Comparison of ENCODE assay signal across 8 cellular contexts in the genomic region with DNA sequence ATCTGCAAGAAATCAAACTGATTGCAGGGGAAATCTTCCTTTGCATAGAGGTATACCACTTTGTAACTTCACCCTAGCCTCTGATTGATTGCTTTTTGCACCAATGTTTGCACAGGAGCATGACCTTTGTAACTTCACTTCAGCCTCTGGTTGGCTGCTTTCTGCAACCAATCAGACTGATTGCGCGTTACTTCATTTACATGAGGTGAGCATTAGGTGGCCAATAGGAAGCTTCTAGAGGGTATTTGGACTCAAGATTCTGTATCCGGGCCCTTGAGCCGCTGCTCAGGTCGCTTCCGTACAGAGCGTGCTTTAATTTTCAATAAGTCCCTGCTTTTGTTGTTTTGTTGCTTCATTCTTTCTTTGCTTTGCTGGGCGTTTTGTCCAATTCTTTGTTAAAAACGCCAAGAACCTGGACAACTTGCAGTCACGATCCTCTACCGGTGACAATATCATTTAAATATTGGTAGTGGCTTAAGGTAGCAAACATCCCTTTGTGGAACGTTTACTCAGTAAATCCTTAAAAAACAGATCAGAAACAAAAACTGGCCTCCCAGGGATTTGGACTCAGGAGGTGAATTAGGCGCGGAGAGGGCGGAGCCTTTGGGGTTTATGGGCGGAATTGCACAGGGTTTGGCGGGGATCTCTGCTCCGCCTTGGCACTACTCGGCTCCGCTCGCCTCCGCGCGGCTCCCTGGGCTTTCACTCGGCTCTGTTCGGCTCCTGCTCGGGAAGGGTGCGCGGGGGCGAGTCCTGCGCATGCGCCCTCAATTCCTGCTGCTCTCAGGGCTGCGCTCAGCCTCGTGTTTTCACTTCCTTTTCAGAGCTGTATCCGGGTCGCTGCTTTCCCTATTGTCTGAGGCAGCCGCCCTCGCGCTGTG. TPM values are rescaled to one million over a fixed set of nuclear protein-coding genes. Genes with fewer than 3 reads are reported as not detected.
DNase-seq lines count a peak whose midpoint lies in the region; FAIRE-seq and TF ChIP-seq lines count a peak whose summit lies in the region.

A gene with protein sequence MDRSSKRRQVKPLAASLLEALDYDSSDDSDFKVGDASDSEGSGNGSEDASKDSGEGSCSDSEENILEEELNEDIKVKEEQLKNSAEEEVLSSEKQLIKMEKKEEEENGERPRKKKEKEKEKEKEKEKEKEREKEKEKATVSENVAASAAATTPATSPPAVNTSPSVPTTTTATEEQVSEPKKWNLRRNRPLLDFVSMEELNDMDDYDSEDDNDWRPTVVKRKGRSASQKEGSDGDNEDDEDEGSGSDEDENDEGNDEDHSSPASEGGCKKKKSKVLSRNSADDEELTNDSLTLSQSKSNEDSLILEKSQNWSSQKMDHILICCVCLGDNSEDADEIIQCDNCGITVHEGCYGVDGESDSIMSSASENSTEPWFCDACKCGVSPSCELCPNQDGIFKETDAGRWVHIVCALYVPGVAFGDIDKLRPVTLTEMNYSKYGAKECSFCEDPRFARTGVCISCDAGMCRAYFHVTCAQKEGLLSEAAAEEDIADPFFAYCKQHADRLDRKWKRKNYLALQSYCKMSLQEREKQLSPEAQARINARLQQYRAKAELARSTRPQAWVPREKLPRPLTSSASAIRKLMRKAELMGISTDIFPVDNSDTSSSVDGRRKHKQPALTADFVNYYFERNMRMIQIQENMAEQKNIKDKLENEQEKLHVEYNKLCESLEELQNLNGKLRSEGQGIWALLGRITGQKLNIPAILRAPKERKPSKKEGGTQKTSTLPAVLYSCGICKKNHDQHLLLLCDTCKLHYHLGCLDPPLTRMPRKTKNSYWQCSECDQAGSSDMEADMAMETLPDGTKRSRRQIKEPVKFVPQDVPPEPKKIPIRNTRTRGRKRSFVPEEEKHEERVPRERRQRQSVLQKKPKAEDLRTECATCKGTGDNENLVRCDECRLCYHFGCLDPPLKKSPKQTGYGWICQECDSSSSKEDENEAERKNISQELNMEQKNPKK (plus strand): TSS at position 812 of the 881 bp plus-strand sequence. CDS start 452 bp downstream, outside the sequence.

- H3K4me1 Mint-ChIP-seq in activated naive CD4-positive, alpha-beta T cell treated with anti-CD3 and anti-CD28 coated beads for 36 hours (ENCODE audit: low read depth) = peaks cover 31% of the 10 kb centered on the region

- peak within 1 kb of the TSS; percentile 86 for H2AFZ ChIP-seq in neuronal stem cell (ENCODE audit: low read length)

- H3K36me3 ChIP-seq in neuronal stem cell (replicated peaks in 1 of 2; ENCODE audit: control insufficient read depth in 2 of 2, insufficient read depth in 2 of 2, low read length in 2 of 2) = peaks cover 0 to 33% of the 10 kb centered on the region in 2 donors

- H3K14ac ChIP-seq in neuronal stem cell (ENCODE audit: low read length) = no peak within 1 kb of the TSS

- H3K27ac ChIP-seq in neuronal stem cell (replicated peaks; ENCODE audit: low read length) = peak within 1 kb of the TSS; percentile 86

- peak within 1 kb of the TSS; percentile 75 for H3K9ac ChIP-seq in neuronal stem cell (ENCODE audit: low read depth, low read length, poor library complexity)

- intact Hi-C loops in activated naive CD4-positive, alpha-beta T cell treated with anti-CD3 and anti-CD28 coated beads for 36 hours (cut with micrococcal nuclease) = loop anchor here (1.0 to 10.0 kb wide), 3 partner anchors 33 to 1713 kb away; a partner anchor contains a TSS

- peak within 1 kb of the TSS; percentile 65 for H3K4me3 ChIP-seq in HFF-Myc (replicated peaks; ENCODE audit: low read depth, low read length)
- peak within 1 kb of the TSS; percentile 64 to 96 for H3K4me3 ChIP-seq in neuronal stem cell (ENCODE audit: low read length in 2 of 2)

- H3K23ac ChIP-seq in neuronal stem cell (ENCODE audit: low read depth, low read length, poor library complexity) = no peak within 1 kb of the TSS

- no peak within 1 kb of the TSS for H2BK12ac ChIP-seq in neuronal stem cell (ENCODE audit: low read length)

- H3K4me3 Mint-ChIP-seq in activated naive CD4-positive, alpha-beta T cell treated with anti-CD3 and anti-CD28 coated beads for 36 hours = peak within 1 kb of the TSS; percentile 90

- CTCF ChIA-PET in activated naive CD4-positive, alpha-beta T cell treated with anti-CD3 and anti-CD28 coated beads for 36 hours (lab: Charles Lee) = no interaction called here

- no peak within 1 kb of the TSS for H4K8ac ChIP-seq in neuronal stem cell (ENCODE audit: low read depth, low read length)

- no peak within 1 kb of the TSS for H3K4ac ChIP-seq in neuronal stem cell (ENCODE audit: low read length)

- no CpG with 5 or more reads among the region's 39 CpGs for WGBS in neuronal stem cell (ENCODE audit: extremely low coverage in 2 of 2, insufficient read length in 2 of 2, insufficient replicate concordance in 1 of 2), 2 donors

- no peaks in the 10 kb centered on the region for H3K9me3 Mint-ChIP-seq in activated naive CD4-positive, alpha-beta T cell treated with anti-CD3 and anti-CD28 coated beads for 36 hours

- peaks cover 0 to 32% of the 10 kb centered on the region in 2 donors for H3K9me3 ChIP-seq in neuronal stem cell (replicated peaks in 1 of 2; ENCODE audit: control insufficient read depth in 2 of 2, insufficient read depth in 1 of 2, low read depth in 1 of 2, low read length in 2 of 2)

- no peak within 1 kb of the TSS for H2BK120ac ChIP-seq in neuronal stem cell (ENCODE audit: low read depth, low read length)

- H3K18ac ChIP-seq in neuronal stem cell (ENCODE audit: low read length) = peak within 1 kb of the TSS; percentile 89

- no peak within 1 kb of the TSS for H2BK5ac ChIP-seq in neuronal stem cell (ENCODE audit: low read length)

- peak within 1 kb of the TSS; percentile 71 for H3K4me2 ChIP-seq in neuronal stem cell (ENCODE audit: insufficient read depth, low read length, poor library complexity, severe bottlenecking)

- no peaks in the 10 kb centered on the region for H3K27me3 ChIP-seq in neuronal stem cell (ENCODE audit: control insufficient read depth in 3 of 3, insufficient read depth in 3 of 3, low read depth in 1 of 3, low read length in 3 of 3)

- H3K27me3 Mint-ChIP-seq in activated naive CD4-positive, alpha-beta T cell treated with anti-CD3 and anti-CD28 coated beads for 36 hours (ENCODE audit: low read depth) = peaks cover 8% of the 10 kb centered on the region

- FAIRE-seq in frontal cortex (lab: Jason Lieb, UNC) = no peak

- TF ChIP-seq CTCF in HFF-Myc (IDR thresholded peaks at IDR 0.05; ENCODE audit: low read depth, low read length, missing control alignments) = no peak
- no peak for TF ChIP-seq CTCF in subcutaneous adipose tissue (IDR thresholded peaks at IDR 0.05; ENCODE audit: low read depth)

- no peak within 1 kb of the TSS for H2AK5ac ChIP-seq in neuronal stem cell (ENCODE audit: low read depth, low read length)

- H4K91ac ChIP-seq in neuronal stem cell (ENCODE audit: low read depth, low read length, poor library complexity) = no peak within 1 kb of the TSS

- peaks cover 22% of the 10 kb centered on the region for H3K36me3 Mint-ChIP-seq in activated naive CD4-positive, alpha-beta T cell treated with anti-CD3 and anti-CD28 coated beads for 36 hours (ENCODE audit: low read depth)

- no peaks in the 10 kb centered on the region for H3K79me1 ChIP-seq in neuronal stem cell (ENCODE audit: low read depth, low read length)

- no peak within 1 kb of the TSS for H2BK15ac ChIP-seq in neuronal stem cell (ENCODE audit: low read length)

- peaks cover 0 to 9% of the 10 kb centered on the region in 2 donors for H3K4me1 ChIP-seq in neuronal stem cell (ENCODE audit: control insufficient read depth in 2 of 2, insufficient read depth in 1 of 2, low read depth in 1 of 2, low read length in 2 of 2)

- DNase-seq in GM03348 (ENCODE audit: low spot score) (peak; percentile 99), HFF-Myc (ENCODE audit: extremely low read depth, low read depth) (peak; percentile 92), NAMALWA (ENCODE audit: low spot score) (peak; percentile 99), SK-N-DZ (ENCODE audit: low spot score) (peak; percentile 98), frontal cortex (ENCODE audit: low spot score in 2 of 2) (peak; percentile 82 to 89), neuronal stem cell (ENCODE audit: low spot score) (peak; percentile 97)
- DNase-seq in activated naive CD4-positive, alpha-beta T cell treated with anti-CD3 and anti-CD28 coated beads for 36 hours = peak; percentile 97

- peak within 1 kb of the TSS; percentile 89 for H3K27ac Mint-ChIP-seq in activated naive CD4-positive, alpha-beta T cell treated with anti-CD3 and anti-CD28 coated beads for 36 hours

RNA-seq across cellular contexts. Expression of the gene that starts here (rescaled TPM):
- 56.7 and 60.2 TPM in 2 replicates for polyA plus RNA-seq in SK-N-DZ (2014; cell fraction: cytosol; rRNA removed)
- polyA plus RNA-seq in SK-N-DZ (2014; cell fraction: nucleus; rRNA removed) = 65.5 and 84.5 TPM in 2 replicates
- total RNA-seq in activated naive CD4-positive, alpha-beta T cell treated with anti-CD3 and anti-CD28 coated beads for 36 hours = 10 to 100 TPM; 26.0 to 28.1 TPM
- 166 TPM for total RNA-seq in frontal cortex
- polyA plus RNA-seq in neuronal stem cell (2013, experiment 1 of 2) = 59.1 TPM
- polyA plus RNA-seq in neuronal stem cell (2013, experiment 2 of 2) = 60.5 TPM
- 10 to 100 TPM; 39.9 to 51.7 (median 42.9) TPM for total RNA-seq in subcutaneous adipose tissue

Comparison
In these comparisons a context has a peak if more than half of its experiments do, and no peak if none do; other contexts are left out.
1. Peak in every context shown above with its lines: DNase-seq, H3K4me3 ChIP-seq and H3K27ac ChIP-seq.